Comparison of ENCODE assay signal across 19 cellular contexts in genomic region chr16:67336111-67336510, GRCh38. TPM values are rescaled to one million over a fixed set of nuclear protein-coding genes. Genes with fewer than 3 reads are reported as not detected.
DNase-seq lines count a peak whose midpoint lies in the region; ATAC-seq and TF ChIP-seq lines count a peak whose summit lies in the region.
"Had no signal": no experiment of that assay in that cellular context is flagged by ENCODE, and none has a peak within 500 bp of the region (broad histone marks: within the 10 kb centered on the region; RNA-seq: fewer than 3 reads in every experiment).

No MANE protein-coding gene starts in this region.

- H3K36me3 ChIP-seq in heart left ventricle, result no peaks in the 10 kb centered on the region

- no peaks in the 10 kb centered on the region for H3K27me3 ChIP-seq in heart left ventricle

- ATAC-seq in left colon (peak; percentile 40), HG03139 (IDR thresholded peaks at IDR 0.05; ENCODE audit: unreplicated experiment) (no peak), heart left ventricle (no peak)
- ATAC-seq: CD8-positive, alpha-beta T cell had no signal

- peak; percentile 7 for DNase-seq in epithelial cell of esophagus (ENCODE audit: low read depth)
- no peak for DNase-seq in left colon
- no peak for DNase-seq in stimulated activated naive CD4-positive, alpha-beta T cell (lab: John Stamatoyannopoulos, UW)
- no peak for DNase-seq in heart left ventricle
- DNase-seq: C1 segment of cervical spinal cord; Caco-2; CD4-positive, CD25-positive, alpha-beta regulatory T cell; CD8-positive, alpha-beta T cell; DMS153; DND-41; H7; HCEC 1CT had no signal

- H3K27ac ChIP-seq in C4-2B (peak overlapping the region; percentile 69), heart left ventricle (no peak overlapping the region)
- H3K27ac ChIP-seq: GM23248 had no signal

- no peaks in the 10 kb centered on the region for H3K4me1 ChIP-seq in heart left ventricle

- peaks cover 0 to 5% (median 0%) of the 10 kb centered on the region in 12 donors for H3K9me3 ChIP-seq in heart left ventricle

- intact Hi-C loops in left colon (cut with DNase I, micrococcal nuclease), result no loop called here
- intact Hi-C loops in heart left ventricle (cut with DNase I), result no loop called here

- TF ChIP-seq CTCF in C4-2B (conservative IDR thresholded peaks at IDR 0.05) (no peak), epithelial cell of esophagus (IDR thresholded peaks at IDR 0.05; ENCODE audit: insufficient read depth, low read depth, low read length, missing control alignments) (no peak), heart left ventricle (IDR thresholded peaks at IDR 0.05) (no peak)

- 78 to 96% (median 79%) methylated on average over 1 of the region's 1 CpG for WGBS in heart left ventricle, 4 donors

- TF ChIP-seq POLR2A in heart left ventricle (IDR thresholded peaks at IDR 0.05), result no peak

- no peak overlapping the region for H3K4me3 ChIP-seq in epithelial cell of esophagus (ENCODE audit: low read length)
- no peak overlapping the region for H3K4me3 ChIP-seq in heart left ventricle
- H3K4me3 ChIP-seq: GM23248 had no signal

RNA-seq across cellular contexts. Expression of gene LRRC36, which starts 9.5 kb away (rescaled TPM):
- under 1 TPM; 0.34 to 0.40 TPM for total RNA-seq in left colon
- total RNA-seq in heart left ventricle, result under 1 TPM in 1 of 9 donors, not detected in 8; 0.27 TPM
- under 1 TPM; 0.15 to 0.42 TPM for polyA plus RNA-seq in heart left ventricle
- total RNA-seq: A172; A673; Caco-2; CD4-positive, CD25-positive, alpha-beta regulatory T cell; CD8-positive, alpha-beta T cell; GM23248; H1; H7 had no signal
- polyA plus RNA-seq: BJ; CD4-positive, CD25-positive, alpha-beta regulatory T cell; GM23248 had no signal

RNA-seq across cellular contexts. Expression of gene KCTD19, which starts 9.6 kb away (rescaled TPM):
- under 1 TPM in 1 of 2 donors, not detected in 1; 0.06 TPM for total RNA-seq in left colon
- total RNA-seq in heart left ventricle, result under 1 TPM in 1 of 9 donors, not detected in 8; 0.29 TPM
- under 1 TPM in 1 of 2 donors, not detected in 1; 0.19 TPM for polyA plus RNA-seq in heart left ventricle
- total RNA-seq: A172; Caco-2; CD4-positive, CD25-positive, alpha-beta regulatory T cell; CD8-positive, alpha-beta T cell; GM23248 had no signal
- polyA plus RNA-seq: CD4-positive, CD25-positive, alpha-beta regulatory T cell; GM23248 had no signal

RNA-seq across cellular contexts. Expression of gene PLEKHG4, which starts 56.8 kb away (rescaled TPM):
- total RNA-seq in left colon (10 to 100 TPM in 1 of 2 donors, 1 to 10 TPM in 1; 7.7 to 11.9 TPM), heart left ventricle (1 to 10 TPM in 4 of 9 donors, under 1 TPM in 5; 0.44 to 4.0 (median 0.94) TPM)
- 1 to 10 TPM; 1.2 to 1.4 TPM for polyA plus RNA-seq in heart left ventricle
- total RNA-seq: A172 had no signal

RNA-seq across cellular contexts. Expression of gene TPPP3, which starts 57.2 kb away (rescaled TPM):
- total RNA-seq in left colon (1 to 10 TPM; 4.1 to 8.3 TPM), heart left ventricle (10 to 100 TPM in 5 of 9 donors, 1 to 10 TPM in 4; 7.0 to 17.0 (median 10.2) TPM)
- polyA plus RNA-seq in heart left ventricle, result 10 to 100 TPM; 13.4 to 20.1 TPM
- total RNA-seq: CD4-positive, CD25-positive, alpha-beta regulatory T cell; CD8-positive, alpha-beta T cell; GM23248 had no signal
- polyA plus RNA-seq: CD4-positive, CD25-positive, alpha-beta regulatory T cell had no signal
